2 cellular contexts compared by ENCODE assay signal in the genomic region with DNA sequence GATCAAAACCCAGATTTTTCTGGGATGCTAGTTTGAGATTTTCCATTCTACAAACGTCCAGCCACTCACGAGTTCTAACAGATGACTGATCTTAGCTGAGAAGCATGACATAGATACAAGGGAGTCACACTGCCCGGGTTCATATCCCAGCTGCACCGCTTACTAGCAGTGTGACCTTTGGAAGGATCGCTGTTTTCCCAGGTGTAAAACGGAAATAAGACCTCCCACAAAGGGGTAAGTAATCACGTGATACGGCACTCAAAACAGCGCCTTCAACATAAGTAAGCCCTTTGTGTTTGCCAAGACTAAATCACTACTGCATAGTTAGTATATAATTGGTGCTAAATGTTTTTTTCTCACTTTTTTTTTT.
A peak's percentile ranks its signal among the peaks of the same experiment; 100 is the strongest.
TF ChIP-seq lines count a peak whose summit lies in the region.

No MANE protein-coding gene starts in this region.

TF ChIP-seq in A549, 52 proteins besides CTCF, POLR2A, EP300 and RAD21:
- TF ChIP-seq RCOR1 (IDR thresholded peaks at IDR 0.05; ENCODE audit: low read depth, low read length) (no peak), CBX8 (IDR thresholded peaks at IDR 0.05) (no peak), FOXS1 (CRISPR knock-in tag; IDR thresholded peaks at IDR 0.05) (no peak)
- TF ChIP-seq, protein P1, sequence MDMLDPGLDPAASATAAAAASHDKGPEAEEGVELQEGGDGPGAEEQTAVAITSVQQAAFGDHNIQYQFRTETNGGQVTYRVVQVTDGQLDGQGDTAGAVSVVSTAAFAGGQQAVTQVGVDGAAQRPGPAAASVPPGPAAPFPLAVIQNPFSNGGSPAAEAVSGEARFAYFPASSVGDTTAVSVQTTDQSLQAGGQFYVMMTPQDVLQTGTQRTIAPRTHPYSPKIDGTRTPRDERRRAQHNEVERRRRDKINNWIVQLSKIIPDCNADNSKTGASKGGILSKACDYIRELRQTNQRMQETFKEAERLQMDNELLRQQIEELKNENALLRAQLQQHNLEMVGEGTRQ (IDR thresholded peaks at IDR 0.05) = peak; percentile 81
- TF ChIP-seq, protein P2, sequence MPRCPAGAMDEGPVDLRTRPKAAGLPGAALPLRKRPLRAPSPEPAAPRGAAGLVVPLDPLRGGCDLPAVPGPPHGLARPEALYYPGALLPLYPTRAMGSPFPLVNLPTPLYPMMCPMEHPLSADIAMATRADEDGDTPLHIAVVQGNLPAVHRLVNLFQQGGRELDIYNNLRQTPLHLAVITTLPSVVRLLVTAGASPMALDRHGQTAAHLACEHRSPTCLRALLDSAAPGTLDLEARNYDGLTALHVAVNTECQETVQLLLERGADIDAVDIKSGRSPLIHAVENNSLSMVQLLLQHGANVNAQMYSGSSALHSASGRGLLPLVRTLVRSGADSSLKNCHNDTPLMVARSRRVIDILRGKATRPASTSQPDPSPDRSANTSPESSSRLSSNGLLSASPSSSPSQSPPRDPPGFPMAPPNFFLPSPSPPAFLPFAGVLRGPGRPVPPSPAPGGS (IDR thresholded peaks at IDR 0.05) = no peak

TF ChIP-seq in GM12878, 131 proteins besides CTCF, POLR2A, EP300 and RAD21:
- peak in 1 of 2 experiments; percentile 52; a peak in 2 of 4 replicates for TF ChIP-seq BHLHE40 (IDR thresholded peaks at IDR 0.05; ENCODE audit: borderline replicate concordance in 1 of 2, low read depth in 2 of 2, low read length in 1 of 2)
- TF ChIP-seq MYB (IDR thresholded peaks at IDR 0.05; ENCODE audit: borderline replicate concordance, low read depth, low read length) = no peak
- no peak for TF ChIP-seq YBX1 (IDR thresholded peaks at IDR 0.05)
- TF ChIP-seq RAD51 (IDR thresholded peaks at IDR 0.05) = peak; percentile 88
- TF ChIP-seq IKZF2 (IDR thresholded peaks at IDR 0.05) = 0 out of 4 replicates have a peak, but pooled peaks of 1 of the 2 experiments have one; percentile 19
